In genomic region chr6:32177182-32177787, GRCh38 we compare ENCODE assay signal across 8 cellular contexts. TPM values are rescaled to one million over a fixed set of nuclear protein-coding genes. Genes with fewer than 3 reads are reported as not detected.
DNase-seq lines count a peak whose midpoint lies in the region; ATAC-seq, FAIRE-seq and TF ChIP-seq lines count a peak whose summit lies in the region.

No MANE protein-coding gene starts in this region.

- H3K9me3 Mint-ChIP-seq in activated CD4-positive, alpha-beta memory T cell treated with anti-CD3 and anti-CD28 coated beads, Interleukin-2, amount 10 ng/mL, durations not matched to agents 7 days and 5 days: no peaks in the 10 kb centered on the region
- H3K9me3 Mint-ChIP-seq in progenitor cell of endocrine pancreas (ENCODE audit: low read depth): no peaks in the 10 kb centered on the region

- no peak for TF ChIP-seq CTCF in 22Rv1 (IDR thresholded peaks at IDR 0.05)
- TF ChIP-seq CTCF in foreskin keratinocyte (conservative IDR thresholded peaks at IDR 0.05): no peak
- no peak for TF ChIP-seq CTCF in progenitor cell of endocrine pancreas (IDR thresholded peaks at IDR 0.05; ENCODE audit: unreplicated experiment)

- FAIRE-seq in GM18507 (lab: Jason Lieb, UNC): peak; percentile 46

- no peak for DNase-seq in GM18507 (ENCODE audit: extremely low spot score, insufficient read length, low read depth)
- peak; percentile 65 to 78 for DNase-seq in NCI-H2081 (lab: John Stamatoyannopoulos, UW)
- DNase-seq in activated CD4-positive, alpha-beta memory T cell treated with anti-CD3 and anti-CD28 coated beads, Interleukin-2, amount 10 ng/mL, durations not matched to agents 7 days and 5 days: peak; percentile 50
- peak in 1 of 2 donors; percentile 62 for DNase-seq in foreskin keratinocyte
- DNase-seq in progenitor cell of endocrine pancreas (ENCODE audit: low spot score, unreplicated experiment): no peak
- no peak for DNase-seq in effector CD4-positive, alpha-beta T cell
- no peak for DNase-seq in HT-29 (ENCODE audit: low spot score)

- H3K4me3 Mint-ChIP-seq in activated CD4-positive, alpha-beta memory T cell treated with anti-CD3 and anti-CD28 coated beads, Interleukin-2, amount 10 ng/mL, durations not matched to agents 7 days and 5 days: peak overlapping the region; percentile 91
- H3K4me3 Mint-ChIP-seq in progenitor cell of endocrine pancreas (ENCODE audit: low read depth): peak overlapping the region; percentile 91

- ATAC-seq in foreskin keratinocyte: peak; percentile 18

- H3K36me3 Mint-ChIP-seq in activated CD4-positive, alpha-beta memory T cell treated with anti-CD3 and anti-CD28 coated beads, Interleukin-2, amount 10 ng/mL, durations not matched to agents 7 days and 5 days (ENCODE audit: low read depth): peaks cover 27% of the 10 kb centered on the region
- H3K36me3 Mint-ChIP-seq in progenitor cell of endocrine pancreas (ENCODE audit: insufficient read depth): peaks cover 12% of the 10 kb centered on the region

- CTCF ChIA-PET in activated CD4-positive, alpha-beta memory T cell treated with anti-CD3 and anti-CD28 coated beads, Interleukin-2, amount 10 ng/mL, durations not matched to agents 7 days and 5 days (lab: Charles Lee): interaction anchor here (1.0 to 2.4 kb wide), 2 partner anchors 18 to 22 kb away, joined by 4 to 20 read pairs; no protein-coding TSS in a partner anchor

- H3K4me1 Mint-ChIP-seq in activated CD4-positive, alpha-beta memory T cell treated with anti-CD3 and anti-CD28 coated beads, Interleukin-2, amount 10 ng/mL, durations not matched to agents 7 days and 5 days: peaks cover 66% of the 10 kb centered on the region
- H3K4me1 Mint-ChIP-seq in progenitor cell of endocrine pancreas (ENCODE audit: low read depth): peaks cover 51% of the 10 kb centered on the region

- POLR2A ChIA-PET in activated CD4-positive, alpha-beta memory T cell treated with anti-CD3 and anti-CD28 coated beads, Interleukin-2, amount 10 ng/mL, durations not matched to agents 7 days and 5 days (lab: Charles Lee): interaction anchor here (0.6 to 8.0 kb wide), 9 partner anchors 12 to 795 kb away, joined by 3 to 155 read pairs (median 3); partner anchors contain the start of genes ATF6B, DDX39B, DXO and EGFL8

- no peaks in the 10 kb centered on the region for H3K27me3 ChIP-seq in foreskin keratinocyte

- peak overlapping the region; percentile 90 for H3K27ac Mint-ChIP-seq in activated CD4-positive, alpha-beta memory T cell treated with anti-CD3 and anti-CD28 coated beads, Interleukin-2, amount 10 ng/mL, durations not matched to agents 7 days and 5 days
- H3K27ac Mint-ChIP-seq in progenitor cell of endocrine pancreas: peak overlapping the region; percentile 100

- H3K27me3 Mint-ChIP-seq in activated CD4-positive, alpha-beta memory T cell treated with anti-CD3 and anti-CD28 coated beads, Interleukin-2, amount 10 ng/mL, durations not matched to agents 7 days and 5 days: no peaks in the 10 kb centered on the region
- H3K27me3 Mint-ChIP-seq in progenitor cell of endocrine pancreas: no peaks in the 10 kb centered on the region

- peaks cover 11% of the 10 kb centered on the region for H3K4me1 ChIP-seq in foreskin keratinocyte

- H3K27ac ChIP-seq in 22Rv1 (peak overlapping the region; percentile 99), foreskin keratinocyte (peak overlapping the region; percentile 91)

RNA-seq across cellular contexts. Expression of gene RNF5, which starts 0.9 kb away (rescaled TPM):
- 10 to 100 TPM; 44.0 to 45.4 TPM for total RNA-seq in activated CD4-positive, alpha-beta memory T cell treated with anti-CD3 and anti-CD28 coated beads, Interleukin-2, amount 10 ng/mL, durations not matched to agents 7 days and 5 days
- 32.3 and 32.7 TPM in 2 replicates for total RNA-seq in foreskin keratinocyte
- polyA plus RNA-seq in foreskin keratinocyte: 54.0 and 54.7 TPM in 2 replicates
- 91.2 and 92.2 TPM in 2 replicates for total RNA-seq in progenitor cell of endocrine pancreas
- 45.4 and 50.5 TPM in 2 replicates for total RNA-seq in HT-29 (2014; rRNA removed; shearing (Covaris generic))

RNA-seq across cellular contexts. Expression of gene AGPAT1, which starts 1.4 kb away (rescaled TPM):
- total RNA-seq in activated CD4-positive, alpha-beta memory T cell treated with anti-CD3 and anti-CD28 coated beads, Interleukin-2, amount 10 ng/mL, durations not matched to agents 7 days and 5 days: 10 to 100 TPM; 42.7 to 43.1 TPM
- total RNA-seq in foreskin keratinocyte (57.1 and 61.4 TPM in 2 replicates), progenitor cell of endocrine pancreas (94.1 and 102 TPM in 2 replicates)
- 75.1 and 80.7 TPM in 2 replicates for polyA plus RNA-seq in foreskin keratinocyte
- total RNA-seq in HT-29 (2014; rRNA removed; shearing (Covaris generic)): 48.6 and 52.8 TPM in 2 replicates

RNA-seq across cellular contexts. Expression of gene AGER, which starts 6.8 kb away (rescaled TPM):
- 10 to 100 TPM; 27.6 to 29.4 TPM for total RNA-seq in activated CD4-positive, alpha-beta memory T cell treated with anti-CD3 and anti-CD28 coated beads, Interleukin-2, amount 10 ng/mL, durations not matched to agents 7 days and 5 days
- total RNA-seq in foreskin keratinocyte: 2.7 and 3.2 TPM in 2 replicates
- 5.6 and 6.7 TPM in 2 replicates for polyA plus RNA-seq in foreskin keratinocyte
- total RNA-seq in progenitor cell of endocrine pancreas: 28.5 and 29.9 TPM in 2 replicates
- total RNA-seq in HT-29 (2014; rRNA removed; shearing (Covaris generic)): 3.0 and 4.9 TPM in 2 replicates

RNA-seq across cellular contexts. Expression of gene PBX2, which starts 12.7 kb away (rescaled TPM):
- total RNA-seq in activated CD4-positive, alpha-beta memory T cell treated with anti-CD3 and anti-CD28 coated beads, Interleukin-2, amount 10 ng/mL, durations not matched to agents 7 days and 5 days: 10 to 100 TPM; 69.4 to 73.1 TPM
- total RNA-seq in foreskin keratinocyte (37.3 and 38.5 TPM in 2 replicates), progenitor cell of endocrine pancreas (260 and 261 TPM in 2 replicates)
- 33.4 and 39.0 TPM in 2 replicates for polyA plus RNA-seq in foreskin keratinocyte
- total RNA-seq in HT-29 (2014; rRNA removed; shearing (Covaris generic)): 16.6 and 18.7 TPM in 2 replicates

RNA-seq across cellular contexts. Expression of gene EGFL8, which starts 12.9 kb away (rescaled TPM):
- 1 to 10 TPM; 5.1 to 5.2 TPM for total RNA-seq in activated CD4-positive, alpha-beta memory T cell treated with anti-CD3 and anti-CD28 coated beads, Interleukin-2, amount 10 ng/mL, durations not matched to agents 7 days and 5 days
- total RNA-seq in foreskin keratinocyte (3.6 and 3.8 TPM in 2 replicates), progenitor cell of endocrine pancreas (68.3 and 83.1 TPM in 2 replicates)
- polyA plus RNA-seq in foreskin keratinocyte: 6.5 and 7.0 TPM in 2 replicates
- 4.5 and 6.6 TPM in 2 replicates for total RNA-seq in HT-29 (2014; rRNA removed; shearing (Covaris generic))

Comparison
In these comparisons a context has a peak if more than half of its experiments do, and no peak if none do; other contexts are left out.
1. DNase-seq: peak in NCI-H2081 (2 of 2) and activated CD4-positive, alpha-beta memory T cell treated with anti-CD3 and anti-CD28 coated beads, Interleukin-2, amount 10 ng/mL, durations not matched to agents 7 days and 5 days (single experiment); none in GM18507 (single experiment), progenitor cell of endocrine pancreas (single experiment), effector CD4-positive, alpha-beta T cell (single experiment) and HT-29 (single experiment).